ENCODE assay signal across 17 cellular contexts in genomic region chr2:124248366-124248765, GRCh38.
"Had no signal": no experiment of that assay in that cellular context is flagged by ENCODE, and none has a peak within 500 bp of the region (broad histone marks: within the 10 kb centered on the region; RNA-seq: fewer than 3 reads in every experiment).

No MANE protein-coding gene starts in this region.

- H3K27me3 ChIP-seq: SJCRH30 had no signal

- H3K4me2 ChIP-seq: KMS-11 had no signal

- ATAC-seq: K562, Panc1, PC-3, Right ventricle myocardium inferior, SK-N-SH treated with all-trans-retinoic acid at 6 μM for 48 hours had no signal

- H3K4me1 ChIP-seq: SJCRH30 had no signal

- H3K9ac ChIP-seq: KMS-11 had no signal

- H3K4me3 ChIP-seq: K562, SJCRH30 had no signal

- DNase-seq: NCI-H1092; NCI-H1105 treated with DMSO at 0.1 percent for 48 hours; NCI-H1436; NCI-H187; NCI-H2029 treated with DMSO at 0.1 percent for 48 hours; NCI-H2107; NCI-H2227 treated with DMSO at 0.1 percent for 48 hours; NK-92 treated with Interleukin-12 subunit alpha and Interleukin-12 subunit beta, amount 100 ng/mL, for 24 hours; PC-3; SHP77 treated with DMSO at 0.1 percent for 48 hours; SJCRH30 had no signal

- FAIRE-seq: HTR-8/SVneo, K562 had no signal

- H3K36me3 ChIP-seq: SJCRH30 had no signal

- H3K9me3 ChIP-seq: SJCRH30 had no signal

- H3K27ac ChIP-seq: KMS-11, SJCRH30 had no signal
